Comparison of ENCODE assay signal across 22 cellular contexts in the genomic region with DNA sequence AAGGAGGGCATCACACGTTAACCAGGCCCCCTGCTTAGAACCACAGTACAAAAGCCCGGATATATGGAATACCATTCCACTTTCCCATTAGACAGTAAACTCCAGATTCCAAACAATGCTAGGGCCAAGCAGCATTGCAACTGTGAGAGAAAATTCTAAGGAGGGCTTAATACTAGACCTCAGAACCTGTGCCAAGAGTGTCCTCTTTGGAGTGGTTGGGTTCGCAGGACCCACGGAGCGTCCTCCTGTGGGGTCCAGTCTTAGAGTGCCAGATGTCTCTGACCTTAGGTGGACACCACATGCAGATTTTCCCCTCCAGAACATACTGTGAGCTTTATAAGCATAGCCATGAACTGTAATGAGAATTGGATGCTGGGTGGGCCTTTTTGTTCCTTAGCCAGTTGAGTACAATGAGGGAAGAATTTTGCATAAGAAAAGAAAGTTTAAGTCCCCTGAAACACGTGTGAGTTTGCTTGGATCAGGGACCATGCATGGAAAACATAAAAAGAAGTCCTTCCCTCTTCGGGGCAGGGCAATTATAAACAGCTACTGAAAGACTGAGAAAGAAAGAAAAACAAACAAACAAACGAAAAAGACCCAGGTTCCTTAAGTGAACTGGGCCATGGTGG.
DNase-seq lines count a peak whose midpoint lies in the region; ATAC-seq, FAIRE-seq and TF ChIP-seq lines count a peak whose summit lies in the region.
"Had no signal": no experiment of that assay in that cellular context is flagged by ENCODE, and none has a peak within 500 bp of the region (broad histone marks: within the 10 kb centered on the region; RNA-seq: fewer than 3 reads in every experiment).

No MANE protein-coding gene starts in this region.

- TF ChIP-seq RAD21 in A549 (conservative IDR thresholded peaks at IDR 0.05 in 1 of 2, IDR thresholded peaks at IDR 0.05 in 1 of 2): no peak

- H3K27ac ChIP-seq in A549 (no peak overlapping the region), iPS-18a (ENCODE audit: low read length) (peak overlapping the region; percentile 84)
- H3K27ac ChIP-seq: C4-2B, SJCRH30 had no signal

- in situ Hi-C loops in HAP-1 (cut with MboI; ENCODE audit: low sequenced_read_pairs): loop anchor here (5.0 kb wide), 1 partner anchor 39 kb away; no protein-coding TSS in a partner anchor

- H3K4me1 ChIP-seq in A549: no peaks in the 10 kb centered on the region
- H3K4me1 ChIP-seq in HAP-1: peaks cover 55% of the 10 kb centered on the region
- no peaks in the 10 kb centered on the region for H3K4me1 ChIP-seq in NT2/D1 (ENCODE audit: insufficient read depth, insufficient read length)
- H3K4me1 ChIP-seq in iPS-18a (ENCODE audit: control insufficient read depth, low read depth, low read length): peaks cover 32% of the 10 kb centered on the region
- H3K4me1 ChIP-seq: SJCRH30 had no signal

- CTCF ChIA-PET in A549 (lab: Yijun Ruan, JAX): interaction anchor here (1.1 kb wide), 1 partner anchor 21 kb away, joined by 3 read pairs; no protein-coding TSS in a partner anchor

- no peak for DNase-seq in A549 (ENCODE audit: low read depth in 1 of 2, low spot score in 1 of 2)
- DNase-seq in HAP-1 (ENCODE audit: low spot score in 2 of 2): peak; percentile 64 to 94
- peak; percentile 44 for DNase-seq in NT2/D1 (ENCODE audit: low read depth, low spot score)
- DNase-seq: 8988T; CD8-positive, alpha-beta memory T cell; GDM1; H7; KBM-7; NCI-H1105; NCI-H2029 treated with DMSO at 0.1 percent for 48 hours; NCI-H226; NCI-H510A treated with DMSO at 0.1 percent for 48 hours; NCI-H748 treated with DMSO at 0.1 percent for 48 hours; SJCRH30 had no signal

- no peak for TF ChIP-seq POLR2A in A549 (IDR thresholded peaks at IDR 0.05; ENCODE audit: low read length)

- POLR2A ChIA-PET in A549 (lab: Yijun Ruan, JAX): no interaction called here

- no peak for FAIRE-seq in A549 (lab: Jason Lieb, UNC)
- FAIRE-seq: GM18507, RCC 7860 had no signal

- H3K4me2 ChIP-seq in A549: peak overlapping the region; percentile 19; the same call in 1 of the 3 replicates

- H3K9me3 ChIP-seq in A549 (no peaks in the 10 kb centered on the region), HAP-1 (no peaks in the 10 kb centered on the region), NT2/D1 (ENCODE audit: insufficient read depth, low read length) (peaks cover 6% of the 10 kb centered on the region; the same call in 1 of the 2 replicates), iPS-18a (ENCODE audit: control insufficient read depth, low read depth, low read length) (no peaks in the 10 kb centered on the region)
- H3K9me3 ChIP-seq: SJCRH30 had no signal

- ATAC-seq in A549 (no peak), HG02938 (IDR thresholded peaks at IDR 0.05; ENCODE audit: unreplicated experiment) (no peak), HG03280 (IDR thresholded peaks at IDR 0.05; ENCODE audit: unreplicated experiment) (no peak), HG03469 (IDR thresholded peaks at IDR 0.05; ENCODE audit: unreplicated experiment) (no peak), HG03565 (IDR thresholded peaks at IDR 0.05; ENCODE audit: unreplicated experiment) (no peak)

- H3K4me3 ChIP-seq in A549 (no peak overlapping the region), HAP-1 (no peak overlapping the region), NT2/D1 (ENCODE audit: insufficient read length, low read depth) (no peak overlapping the region), iPS-18a (ENCODE audit: low read length) (peak overlapping the region; percentile 21)
- H3K4me3 ChIP-seq: SJCRH30 had no signal

- WGBS in A549 (ENCODE audit: missing lambda C conversion rate): 32% methylated on average over 8 of the region's 8 CpGs

- H3K27me3 ChIP-seq in HAP-1 (ENCODE audit: low read depth): no peaks in the 10 kb centered on the region
- no peaks in the 10 kb centered on the region for H3K27me3 ChIP-seq in NT2/D1 (ENCODE audit: insufficient read depth, insufficient read length)
- no peaks in the 10 kb centered on the region for H3K27me3 ChIP-seq in iPS-18a (ENCODE audit: control insufficient read depth, insufficient read depth, low read length)
- H3K27me3 ChIP-seq: SJCRH30 had no signal

- H3K9ac ChIP-seq in NT2/D1 (ENCODE audit: insufficient read length, low read depth): no peak overlapping the region
- peak overlapping the region; percentile 40 for H3K9ac ChIP-seq in iPS-18a (ENCODE audit: low read length)

- H3K36me3 ChIP-seq in HAP-1 (replicated peaks) (no peaks in the 10 kb centered on the region), NT2/D1 (ENCODE audit: insufficient read depth, insufficient read length, low read length) (no peaks in the 10 kb centered on the region), iPS-18a (ENCODE audit: control insufficient read depth, low read depth, low read length) (no peaks in the 10 kb centered on the region)
- H3K36me3 ChIP-seq: SJCRH30 had no signal

- TF ChIP-seq EP300 in A549 (IDR thresholded peaks at IDR 0.05): no peak

- no peak for TF ChIP-seq CTCF in A549 (IDR thresholded peaks at IDR 0.05)

TF ChIP-seq in A549, 52 proteins besides CTCF, POLR2A, EP300 and RAD21:
- TF ChIP-seq, protein P1, sequence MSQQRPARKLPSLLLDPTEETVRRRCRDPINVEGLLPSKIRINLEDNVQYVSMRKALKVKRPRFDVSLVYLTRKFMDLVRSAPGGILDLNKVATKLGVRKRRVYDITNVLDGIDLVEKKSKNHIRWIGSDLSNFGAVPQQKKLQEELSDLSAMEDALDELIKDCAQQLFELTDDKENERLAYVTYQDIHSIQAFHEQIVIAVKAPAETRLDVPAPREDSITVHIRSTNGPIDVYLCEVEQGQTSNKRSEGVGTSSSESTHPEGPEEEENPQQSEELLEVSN (IDR thresholded peaks at IDR 0.05; ENCODE audit: borderline replicate concordance, low read depth): no peak

Comparison
In these comparisons a context has a peak if more than half of its experiments do, and no peak if none do; other contexts are left out.
1. DNase-seq: peak in HAP-1 (2 of 2) and NT2/D1 (single experiment); none in A549 (0 of 2).